Comparison of ENCODE assay signal across 10 cellular contexts in the genomic region with DNA sequence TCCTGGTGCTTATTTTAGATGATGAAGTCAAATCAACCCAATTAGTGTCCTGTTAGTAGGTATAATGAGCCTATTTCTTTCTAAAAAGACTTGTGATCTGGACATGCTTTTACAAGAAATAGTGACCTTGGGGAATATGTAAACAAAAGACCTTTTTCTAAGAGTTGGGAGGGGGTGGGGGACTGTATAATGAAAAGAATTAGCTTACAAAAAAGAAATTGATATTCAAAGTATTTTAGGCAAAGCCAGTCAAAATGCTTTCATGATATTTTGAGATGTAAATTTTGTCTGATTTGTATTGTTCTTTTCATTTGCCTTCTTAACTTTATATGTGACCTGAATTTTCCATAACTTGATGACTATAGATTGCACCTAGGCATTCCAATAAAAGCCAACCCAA.
"Had no signal": no experiment of that assay in that cellular context is flagged by ENCODE, and none has a peak within 500 bp of the region (broad histone marks: within the 10 kb centered on the region; RNA-seq: fewer than 3 reads in every experiment).

No MANE protein-coding gene starts in this region.

- H3K9ac ChIP-seq: GM23248, KMS-11 had no signal

- H3K27ac ChIP-seq: GM23248, HL-60, KMS-11 had no signal

- H2AFZ ChIP-seq: GM23248 had no signal

- H3K27ac Mint-ChIP-seq: IgD-negative memory B cell had no signal

- H3K4me3 ChIP-seq: GM23248 had no signal

- H3K36me3 Mint-ChIP-seq: IgD-negative memory B cell had no signal

- H3K4me2 ChIP-seq: KMS-11 had no signal

- DNase-seq: GM23248, GOT3, H7, HCEC 1CT, Karpas-422, KBM-7 had no signal

- ATAC-seq: HepG2 had no signal

- H3K4me3 Mint-ChIP-seq: IgD-negative memory B cell had no signal
